ENCODE assay signal across 12 cellular contexts in genomic region chr6:38404900-38405556, GRCh38.
DNase-seq lines count a peak whose midpoint lies in the region; ATAC-seq lines count a peak whose summit lies in the region.
"Had no signal": no experiment of that assay in that cellular context is flagged by ENCODE, and none has a peak within 500 bp of the region (broad histone marks: within the 10 kb centered on the region; RNA-seq: fewer than 3 reads in every experiment).

No MANE protein-coding gene starts in this region.

- peak; percentile 3 for DNase-seq in HuH-7.5 (ENCODE audit: low spot score)
- DNase-seq in fibroblast of peridontal ligament (ENCODE audit: extremely low read depth): peak; percentile 59
- DNase-seq in renal cortical epithelial cell (ENCODE audit: low read depth): peak; percentile 77
- DNase-seq: activated CD4-positive, alpha-beta T cell treated with anti-CD3 and anti-CD28 coated beads for 48 hours; NCI-H1092; NK-92 treated with Interleukin-12 subunit alpha and Interleukin-12 subunit beta, amount 100 ng/mL, for 24 hours; stimulated activated CD4-positive, alpha-beta T cell treated with anti-CD3 and anti-CD28 coated beads, Interleukin-15, amount 100 ng/mL, for 24 hours had no signal

- peak overlapping the region; percentile 70 for H3K27ac Mint-ChIP-seq in activated T-helper 17 cell treated with anti-CD3 and anti-CD28 coated beads, Interleukin-2, amount 50 U/mL, for 72 hours
- H3K27ac Mint-ChIP-seq: natural killer cell treated with Interleukin-12 subunit alpha and Interleukin-12 subunit beta and Interleukin-15 and Interleukin-18, amount 100 ng/mL, for 72 hours had no signal

- peak overlapping the region; percentile 35 for H3K4me3 Mint-ChIP-seq in activated T-helper 17 cell treated with anti-CD3 and anti-CD28 coated beads, Interleukin-2, amount 50 U/mL, for 72 hours
- H3K4me3 Mint-ChIP-seq: natural killer cell treated with Interleukin-12 subunit alpha and Interleukin-12 subunit beta and Interleukin-15 and Interleukin-18, amount 100 ng/mL, for 72 hours had no signal

- H3K4me1 Mint-ChIP-seq in activated T-helper 17 cell treated with anti-CD3 and anti-CD28 coated beads, Interleukin-2, amount 50 U/mL, for 72 hours: peaks cover 11% of the 10 kb centered on the region

- no peaks in the 10 kb centered on the region for H3K36me3 Mint-ChIP-seq in activated T-helper 17 cell treated with anti-CD3 and anti-CD28 coated beads, Interleukin-2, amount 50 U/mL, for 72 hours (ENCODE audit: low read depth)
- H3K36me3 Mint-ChIP-seq: natural killer cell treated with Interleukin-12 subunit alpha and Interleukin-12 subunit beta and Interleukin-15 and Interleukin-18, amount 100 ng/mL, for 72 hours had no signal

- ATAC-seq in activated T-helper 17 cell treated with anti-CD3 and anti-CD28 coated beads, Interleukin-2, amount 50 U/mL, for 72 hours (replicated peaks): peak; percentile 97
- ATAC-seq in HG03196 (IDR thresholded peaks at IDR 0.05; ENCODE audit: unreplicated experiment): no peak
- no peak for ATAC-seq in GM19452 (IDR thresholded peaks at IDR 0.05; ENCODE audit: unreplicated experiment)
- ATAC-seq in HG03342 (IDR thresholded peaks at IDR 0.05; ENCODE audit: unreplicated experiment): no peak
- ATAC-seq: natural killer cell treated with Interleukin-12 subunit alpha and Interleukin-12 subunit beta and Interleukin-15 and Interleukin-18, amount 100 ng/mL, for 72 hours had no signal

- H3K27me3 Mint-ChIP-seq in activated T-helper 17 cell treated with anti-CD3 and anti-CD28 coated beads, Interleukin-2, amount 50 U/mL, for 72 hours: no peaks in the 10 kb centered on the region
- H3K27me3 Mint-ChIP-seq: natural killer cell treated with Interleukin-12 subunit alpha and Interleukin-12 subunit beta and Interleukin-15 and Interleukin-18, amount 100 ng/mL, for 72 hours had no signal

- no peaks in the 10 kb centered on the region for H3K9me3 Mint-ChIP-seq in activated T-helper 17 cell treated with anti-CD3 and anti-CD28 coated beads, Interleukin-2, amount 50 U/mL, for 72 hours
- H3K9me3 Mint-ChIP-seq: natural killer cell treated with Interleukin-12 subunit alpha and Interleukin-12 subunit beta and Interleukin-15 and Interleukin-18, amount 100 ng/mL, for 72 hours had no signal

Comparison
In these comparisons a context has a peak if more than half of its experiments do, and no peak if none do; other contexts are left out.
1. DNase-seq: peak in every context shown above with its lines; median percentile 77 in renal cortical epithelial cell; 59 in fibroblast of peridontal ligament; 3 in HuH-7.5.